8 cellular contexts compared by ENCODE assay signal in genomic region chr12:25387136-25388050, GRCh38.
A peak's percentile ranks its signal among the peaks of the same experiment; 100 is the strongest.
DNase-seq lines count a peak whose midpoint lies in the region; ATAC-seq and TF ChIP-seq lines count a peak whose summit lies in the region.

No MANE protein-coding gene starts in this region.

- in situ Hi-C loops in transverse colon (cut with MboI; ENCODE audit: low pct_ligation_motif_present in 1 of 4, low pct_unique_long_range_greater_than_20kb in 1 of 4, low sequenced_read_pairs in 3 of 4), result no loop called here

- H4K20me1 ChIP-seq in BLaER1, result no peaks in the 10 kb centered on the region

- H3K9ac ChIP-seq in BLaER1, result peak overlapping the region; percentile 99

- no peak for TF ChIP-seq EP300 in transverse colon (IDR thresholded peaks at IDR 0.05; ENCODE audit: low read depth)

- TF ChIP-seq POLR2A in adrenal gland (IDR thresholded peaks at IDR 0.05) (peak in 1 of 2 donors; percentile 66), transverse colon (IDR thresholded peaks at IDR 0.05) (no peak)

- H3K27ac ChIP-seq in BLaER1 (peak overlapping the region; percentile 100), adrenal gland (peak overlapping the region; percentile 95 to 100 (median 99)), transverse colon (peak overlapping the region; percentile 95 to 100 (median 98))

- H3K4me1 ChIP-seq in BLaER1 (peaks cover 34% of the 10 kb centered on the region), adrenal gland (replicated peaks in 1 of 2) (peaks cover 4 to 6% of the 10 kb centered on the region in 2 donors), transverse colon (peaks cover 5 to 47% (median 30%) of the 10 kb centered on the region in 4 donors)

- peaks cover 6% of the 10 kb centered on the region; the same call in 1 of the 2 replicates for H3K9me3 ChIP-seq in BLaER1
- H3K9me3 ChIP-seq in adrenal gland (replicated peaks in 1 of 3), result no peaks in the 10 kb centered on the region
- H3K9me3 ChIP-seq in transverse colon, result no peaks in the 10 kb centered on the region

- peak overlapping the region; percentile 78 for H3K4me3 ChIP-seq in BLaER1
- H3K4me3 ChIP-seq in adrenal gland, result peak overlapping the region in 2 of 4 donors; percentile 53 to 56
- H3K4me3 ChIP-seq in transverse colon, result peak overlapping the region; percentile 3 to 80 (median 58)

- DNase-seq in NCI-H1417 (lab: John Stamatoyannopoulos, UW) (peak; percentile 81 to 94 (median 87)), SW 1271 (lab: John Stamatoyannopoulos, UW) (peak; percentile 64 to 94), adrenal gland (peak; percentile 86 to 96 (median 91)), left cardiac atrium (peak; percentile 84), posterior cingulate gyrus (peak in 9 of 10 donors; percentile 42 to 94 (median 79)), transverse colon (peak; percentile 88)

- intact Hi-C loops in adrenal gland (cut with DNase I) (no loop called here), left cardiac atrium (cut with DNase I) (no loop called here), posterior cingulate gyrus (cut with DNase I) (no loop called here), transverse colon (cut with DNase I; ENCODE audit: low total_unique reads) (no loop called here)

- TF ChIP-seq CTCF in adrenal gland (IDR thresholded peaks at IDR 0.05), result peak; percentile 60 to 92 (median 89)
- TF ChIP-seq CTCF in transverse colon (IDR thresholded peaks at IDR 0.05), result peak; percentile 74 to 88 (median 82)

- 11 to 15% (median 13%) methylated on average over 16 of the region's 16 CpGs for WGBS in adrenal gland, 4 donors
- WGBS in transverse colon (ENCODE audit: low coverage in 1 of 2), 2 donors, result 15 to 17% methylated on average over 16 of the region's 16 CpGs

- H3K4me2 ChIP-seq in BLaER1, result peak overlapping the region; percentile 95

- H3K36me3 ChIP-seq in BLaER1 (no peaks in the 10 kb centered on the region), adrenal gland (replicated peaks in 1 of 2) (no peaks in the 10 kb centered on the region), transverse colon (no peaks in the 10 kb centered on the region)

- ATAC-seq in GM21526 (IDR thresholded peaks at IDR 0.05; ENCODE audit: low FRiP score, unreplicated experiment) (peak; percentile 32), left cardiac atrium (peak; percentile 39 to 51)

- H3K27me3 ChIP-seq in BLaER1, result no peaks in the 10 kb centered on the region
- H3K27me3 ChIP-seq in adrenal gland, result no peaks in the 10 kb centered on the region
- H3K27me3 ChIP-seq in transverse colon, result no peaks in the 10 kb centered on the region
